29 cellular contexts compared by ENCODE assay signal in genomic region chr3:55380561-55380960, GRCh38.
"Had no signal": no experiment of that assay in that cellular context is flagged by ENCODE, and none has a peak within 500 bp of the region (broad histone marks: within the 10 kb centered on the region; RNA-seq: fewer than 3 reads in every experiment).

No MANE protein-coding gene starts in this region.

- H3K4me1 Mint-ChIP-seq: stimulated activated effector memory CD8-positive, alpha-beta T cell treated with anti-CD3 and anti-CD28 coated beads, Interleukin-12 subunit alpha, Interleukin-12 subunit beta, amount 100 ng/mL, for 72 hours; stimulated activated memory B cell treated with anti-CD40 and anti-IgM and Interleukin-4, amounts not matched to agents 10 μg/mL and 1 μg/mL and 100 μg/mL, for 72 hours; stimulated activated naive B cell treated with anti-CD40 and anti-IgM and Interleukin-4, amounts not matched to agents 10 μg/mL and 1 μg/mL and 100 μg/mL, for 72 hours; stimulated activated naive CD8-positive, alpha-beta T cell treated with anti-CD3 and anti-CD28 coated beads, Interleukin-15, amount 100 ng/mL, for 72 hours had no signal

- H3K36me3 ChIP-seq: stomach, suprapubic skin, thoracic aorta, thyroid gland, tibial artery, tibial nerve, transverse colon, upper lobe of left lung, upper lobe of right lung, uterus, vagina had no signal

- H3K4me3 Mint-ChIP-seq: stimulated activated effector memory CD8-positive, alpha-beta T cell treated with anti-CD3 and anti-CD28 coated beads, Interleukin-12 subunit alpha, Interleukin-12 subunit beta, amount 100 ng/mL, for 72 hours; stimulated activated memory B cell treated with anti-CD40 and anti-IgM and Interleukin-4, amounts not matched to agents 10 μg/mL and 1 μg/mL and 100 μg/mL, for 72 hours; stimulated activated naive B cell treated with anti-CD40 and anti-IgM and Interleukin-4, amounts not matched to agents 10 μg/mL and 1 μg/mL and 100 μg/mL, for 72 hours; stimulated activated naive CD8-positive, alpha-beta T cell treated with anti-CD3 and anti-CD28 coated beads, Interleukin-15, amount 100 ng/mL, for 72 hours; stimulated activated naive CD8-positive, alpha-beta T cell treated with anti-CD3 and anti-CD28 coated beads, Interleukin-15, Interleukin-2, amounts not matched to agents 100 ng/mL and 50 ng/mL, for 24 hours; type B pancreatic cell had no signal

- ATAC-seq: stimulated activated effector memory CD8-positive, alpha-beta T cell treated with anti-CD3 and anti-CD28 coated beads, Interleukin-12 subunit alpha, Interleukin-12 subunit beta, amount 100 ng/mL, for 72 hours; stimulated activated memory B cell treated with anti-CD40 and anti-IgM and Interleukin-4, amounts not matched to agents 10 μg/mL and 1 μg/mL and 100 μg/mL, for 72 hours; stimulated activated naive B cell treated with anti-CD40 and anti-IgM and Interleukin-4, amounts not matched to agents 10 μg/mL and 1 μg/mL and 100 μg/mL, for 72 hours; stimulated activated naive CD8-positive, alpha-beta T cell treated with anti-CD3 and anti-CD28 coated beads, Interleukin-15, amount 100 ng/mL, for 72 hours; stimulated activated naive CD8-positive, alpha-beta T cell treated with anti-CD3 and anti-CD28 coated beads, Interleukin-15, Interleukin-2, amounts not matched to agents 100 U/mL and 50 U/mL, for 24 hours; upper lobe of right lung had no signal

- H3K27me3 ChIP-seq: stomach, testis, thyroid gland, tibial artery, tibial nerve, transverse colon, upper lobe of left lung, upper lobe of right lung, uterus, vagina had no signal

- DNase-seq: stimulated activated CD4-positive, alpha-beta T cell treated with anti-CD3 and anti-CD28 coated beads, Interleukin-2, amount 100 ng/mL, for 48 hours; stimulated activated CD4-positive, alpha-beta T cell treated with anti-CD3 and anti-CD28 coated beads, Interleukin-4, amount 100 ng/mL, for 1 hour; stimulated activated CD4-positive, alpha-beta T cell treated with anti-CD3 and anti-CD28 coated beads, Interleukin-4, amount 100 ng/mL, for 24 hours; stimulated activated CD4-positive, alpha-beta T cell treated with anti-CD3 and anti-CD28 coated beads, Interleukin-4, amount 100 ng/mL, for 4 hours; stimulated activated CD8-positive, alpha-beta memory T cell treated with anti-CD3 and anti-CD28 coated beads, Interleukin-4, amount 100 ng/mL, for 48 hours; stimulated activated naive B cell treated with anti-CD40 and anti-IgM and Interleukin-4, amounts not matched to agents 10 μg/mL and 1 μg/mL and 100 μg/mL, for 72 hours; stimulated activated naive CD4-positive, alpha-beta T cell; stimulated activated naive CD4-positive, alpha-beta T cell treated with Interleukin-2 at 50 U/mL for 16 hours; stimulated activated naive CD8-positive, alpha-beta T cell treated with anti-CD3 and anti-CD28 coated beads, Interleukin-15, amount 100 ng/mL, for 72 hours; stimulated activated naive CD8-positive, alpha-beta T cell treated with anti-CD3 and anti-CD28 coated beads, Interleukin-15, Interleukin-2, amounts not matched to agents 100 U/mL and 50 U/mL, for 24 hours; stomach; substantia nigra; testis; thyroid gland; tibial artery; transverse colon; trophoblast cell; upper lobe of left lung; upper lobe of right lung; uterus had no signal

- FAIRE-seq: urothelium cell line had no signal

- H3K36me3 Mint-ChIP-seq: stimulated activated effector memory CD8-positive, alpha-beta T cell treated with anti-CD3 and anti-CD28 coated beads, Interleukin-12 subunit alpha, Interleukin-12 subunit beta, amount 100 ng/mL, for 72 hours; stimulated activated memory B cell treated with anti-CD40 and anti-IgM and Interleukin-4, amounts not matched to agents 10 μg/mL and 1 μg/mL and 100 μg/mL, for 72 hours; stimulated activated naive B cell treated with anti-CD40 and anti-IgM and Interleukin-4, amounts not matched to agents 10 μg/mL and 1 μg/mL and 100 μg/mL, for 72 hours; type B pancreatic cell had no signal

- H3K9me3 ChIP-seq: stomach, suprapubic skin, testis, thoracic aorta, thyroid gland, tibial artery, tibial nerve, transverse colon, upper lobe of left lung, upper lobe of right lung, uterus, vagina had no signal

- H3K27me3 Mint-ChIP-seq: stimulated activated memory B cell treated with anti-CD40 and anti-IgM and Interleukin-4, amounts not matched to agents 10 μg/mL and 1 μg/mL and 100 μg/mL, for 72 hours; stimulated activated naive B cell treated with anti-CD40 and anti-IgM and Interleukin-4, amounts not matched to agents 10 μg/mL and 1 μg/mL and 100 μg/mL, for 72 hours; type B pancreatic cell had no signal

- H3K4me3 ChIP-seq: stomach, suprapubic skin, testis, thoracic aorta, thyroid gland, tibial artery, tibial nerve, transverse colon, upper lobe of left lung, upper lobe of right lung, uterus, vagina had no signal

- H3K27ac ChIP-seq: stomach, suprapubic skin, testis, thoracic aorta, thyroid gland, tibial artery, tibial nerve, transverse colon, upper lobe of left lung, upper lobe of right lung, vagina had no signal

- H3K27ac Mint-ChIP-seq: stimulated activated effector memory CD8-positive, alpha-beta T cell treated with anti-CD3 and anti-CD28 coated beads, Interleukin-12 subunit alpha, Interleukin-12 subunit beta, amount 100 ng/mL, for 72 hours; stimulated activated memory B cell treated with anti-CD40 and anti-IgM and Interleukin-4, amounts not matched to agents 10 μg/mL and 1 μg/mL and 100 μg/mL, for 72 hours; stimulated activated naive B cell treated with anti-CD40 and anti-IgM and Interleukin-4, amounts not matched to agents 10 μg/mL and 1 μg/mL and 100 μg/mL, for 72 hours; stimulated activated naive CD8-positive, alpha-beta T cell treated with anti-CD3 and anti-CD28 coated beads, Interleukin-15, amount 100 ng/mL, for 72 hours; stimulated activated naive CD8-positive, alpha-beta T cell treated with anti-CD3 and anti-CD28 coated beads, Interleukin-15, Interleukin-2, amounts not matched to agents 100 ng/mL and 50 ng/mL, for 24 hours; type B pancreatic cell had no signal

- H3K4me1 ChIP-seq: stomach, suprapubic skin, testis, thyroid gland, tibial artery, tibial nerve, transverse colon, upper lobe of left lung, upper lobe of right lung, uterus, vagina had no signal

- H3K9me3 Mint-ChIP-seq: stimulated activated memory B cell treated with anti-CD40 and anti-IgM and Interleukin-4, amounts not matched to agents 10 μg/mL and 1 μg/mL and 100 μg/mL, for 72 hours; type B pancreatic cell had no signal
